Comparison of ENCODE assay signal across 8 cellular contexts in the genomic region with DNA sequence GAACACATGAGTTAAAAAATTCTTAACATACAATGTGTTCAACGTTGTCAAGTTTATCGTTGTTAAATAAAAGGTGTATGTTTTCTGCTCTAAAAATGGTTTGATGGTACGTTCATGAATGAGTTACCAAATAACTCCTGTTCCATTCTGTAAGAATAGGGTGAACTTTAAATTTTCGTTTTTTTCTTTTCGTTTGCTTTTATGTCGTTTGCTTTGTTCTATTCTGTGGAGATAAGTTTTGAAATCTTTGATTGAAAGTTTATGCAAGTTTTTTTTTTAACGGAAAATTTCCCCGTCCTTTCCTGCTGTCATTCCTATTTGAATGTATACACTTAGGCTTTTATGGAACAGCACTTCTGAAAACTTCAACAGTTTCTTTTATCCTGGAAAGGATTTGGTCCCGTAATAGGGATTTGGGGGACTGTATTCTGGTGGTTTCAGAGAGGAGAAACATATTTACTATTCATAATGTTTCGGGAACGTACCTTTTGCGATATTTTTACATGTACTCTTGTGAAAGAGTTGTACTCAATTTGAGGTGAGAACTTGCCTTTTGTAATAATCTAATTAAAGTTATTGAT. TPM values are rescaled to one million over a fixed set of nuclear protein-coding genes. Genes with fewer than 3 reads are reported as not detected.
DNase-seq lines count a peak whose midpoint lies in the region; ATAC-seq and TF ChIP-seq lines count a peak whose summit lies in the region.

No MANE protein-coding gene starts in this region.

- peaks cover 51 to 52% of the 10 kb centered on the region in 2 donors for H3K4me1 Mint-ChIP-seq in natural killer cell

- no peaks in the 10 kb centered on the region for H3K27me3 ChIP-seq in BJ (ENCODE audit: control insufficient read depth, insufficient read depth, low read length)

- TF ChIP-seq CTCF in BJ (IDR thresholded peaks at IDR 0.05; ENCODE audit: insufficient read depth, low read depth, low read length): no peak
- TF ChIP-seq CTCF in natural killer cell (IDR thresholded peaks at IDR 0.05): no peak

- H3K27ac Mint-ChIP-seq in natural killer cell: peak overlapping the region; percentile 99 to 100

- intact Hi-C loops in natural killer cell (cut with micrococcal nuclease): loop anchor here (2.0 kb wide), 1 partner anchor 499 kb away; no protein-coding TSS in a partner anchor

- ATAC-seq in natural killer cell (no peak), HG03108 (IDR thresholded peaks at IDR 0.05; ENCODE audit: unreplicated experiment) (no peak), GM21619 (IDR thresholded peaks at IDR 0.05; ENCODE audit: unreplicated experiment) (no peak)

- H3K36me3 ChIP-seq in BJ (ENCODE audit: control insufficient read depth, insufficient read depth, low read length): no peaks in the 10 kb centered on the region

- DNase-seq in BJ (ENCODE audit: low read depth) (no peak), Kasumi-1 (lab: John Stamatoyannopoulos, UW) (peak; percentile 13), dermis blood vessel endothelial cell (peak; percentile 5), natural killer cell (no peak), HUDEP-2 (lab: John Stamatoyannopoulos, UW; ENCODE audit: unreplicated experiment in 76 of 76) (no peak), NCI-H2227 (lab: John Stamatoyannopoulos, UW; ENCODE audit: unreplicated experiment) (no peak)

- CTCF ChIA-PET in BJ (lab: Yijun Ruan, JAX): interaction anchor here (1.1 kb wide), 1 partner anchor 43 kb away, joined by 3 read pairs; no protein-coding TSS in a partner anchor

- H3K27me3 Mint-ChIP-seq in natural killer cell (ENCODE audit: low read depth in 2 of 2): no peaks in the 10 kb centered on the region

- POLR2A ChIA-PET in BJ (lab: Charles Lee): no interaction called here

- no peaks in the 10 kb centered on the region for H3K36me3 Mint-ChIP-seq in natural killer cell

- H3K4me3 Mint-ChIP-seq in natural killer cell: peak overlapping the region; percentile 100

- peak overlapping the region; percentile 93 for H3K4me3 ChIP-seq in BJ (ENCODE audit: low read depth, low read length)

- H3K9me3 Mint-ChIP-seq in natural killer cell: no peaks in the 10 kb centered on the region

RNA-seq across cellular contexts. Expression of a gene that starts 1.7 kb away (rescaled TPM):
- 23.3 and 41.4 TPM in 2 replicates for polyA plus RNA-seq in BJ (2011; rRNA removed)
- polyA minus RNA-seq in BJ (2011; rRNA and poly(A)+ RNA removed): 25.6 and 30.3 TPM in 2 replicates
- 24.2 and 50.6 TPM in 2 replicates for total RNA-seq in dermis blood vessel endothelial cell
- 10 to 100 TPM; 84.3 to 91.4 (median 85.3) TPM for total RNA-seq in natural killer cell

Comparison
In these comparisons a context has a peak if more than half of its experiments do, and no peak if none do; other contexts are left out.
1. DNase-seq: peak in Kasumi-1 (2 of 2) and dermis blood vessel endothelial cell (single experiment); none in BJ (single experiment), natural killer cell (single experiment), HUDEP-2 (0 of 76) and NCI-H2227 (single experiment).